28 cellular contexts compared by ENCODE assay signal in the genomic region with DNA sequence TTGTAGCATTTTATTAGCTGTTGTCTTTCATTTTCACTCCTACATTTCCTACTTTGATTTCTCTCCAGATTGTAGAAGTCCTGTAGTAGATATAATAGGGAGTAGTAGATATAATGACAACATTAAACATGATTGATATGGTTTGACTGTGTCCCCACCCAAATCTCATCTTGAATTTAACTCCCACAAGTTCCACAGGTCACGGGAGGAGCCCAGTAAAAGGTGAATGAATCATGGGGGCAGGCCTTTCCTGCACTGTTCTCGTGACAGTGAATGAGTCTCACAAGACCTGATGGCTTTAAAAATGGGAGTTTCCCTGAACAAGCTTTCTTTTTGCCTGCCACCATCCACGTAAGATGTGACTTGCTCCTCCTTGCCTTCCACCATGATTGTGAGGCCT.
"Had no signal": no experiment of that assay in that cellular context is flagged by ENCODE, and none has a peak within 500 bp of the region (broad histone marks: within the 10 kb centered on the region; RNA-seq: fewer than 3 reads in every experiment).

No MANE protein-coding gene starts in this region.

- H3K27me3 Mint-ChIP-seq: naive B cell; progenitor cell of endocrine pancreas; stimulated activated naive B cell treated with anti-CD40 and anti-IgM and Interleukin-4, amounts not matched to agents 10 μg/mL and 1 μg/mL and 100 μg/mL, for 72 hours had no signal

- H3K27ac Mint-ChIP-seq: nephron progenitor cell; neural progenitor cell; progenitor cell of endocrine pancreas; stimulated activated naive B cell treated with anti-CD40 and anti-IgM and Interleukin-4, amounts not matched to agents 10 μg/mL and 1 μg/mL and 100 μg/mL, for 72 hours had no signal

- H3K36me3 ChIP-seq: heart right ventricle, left lung, lower lobe of right lung, neural progenitor cell, neutrophil, right atrium auricular region, right lobe of liver, thyroid gland, uterus had no signal

- H3K4me3 ChIP-seq: heart right ventricle, hepatocyte, left lung, lower lobe of right lung, neural progenitor cell, right atrium auricular region, right lobe of liver, testis, thyroid gland, uterus had no signal

- H3K4me1 ChIP-seq: parathyroid adenoma, thyroid gland, uterus had no signal

- H3K27ac ChIP-seq: heart right ventricle, hepatocyte, left lung, lower lobe of right lung, neural progenitor cell, neutrophil, parathyroid adenoma, right atrium auricular region, right lobe of liver, testis, thyroid gland, uterus had no signal

- H3K27me3 ChIP-seq: heart right ventricle, hepatocyte, left lung, neural progenitor cell, neutrophil, right atrium auricular region, right lobe of liver, testis, thyroid gland, uterus had no signal

- H3K4me3 Mint-ChIP-seq: natural killer cell; nephron progenitor cell; neural progenitor cell; stimulated activated naive B cell treated with anti-CD40 and anti-IgM and Interleukin-4, amounts not matched to agents 10 μg/mL and 1 μg/mL and 100 μg/mL, for 72 hours had no signal

- ATAC-seq: heart right ventricle; left cardiac atrium; left lung; lower lobe of right lung; natural killer cell; right lobe of liver; stimulated activated naive B cell treated with anti-CD40 and anti-IgM and Interleukin-4, amounts not matched to agents 10 μg/mL and 1 μg/mL and 100 μg/mL, for 72 hours; stimulated activated naive CD8-positive, alpha-beta T cell treated with anti-CD3 and anti-CD28 coated beads, Interleukin-15, Interleukin-2, amounts not matched to agents 100 U/mL and 50 U/mL, for 24 hours had no signal

- DNase-seq: heart right ventricle; kidney glomerular epithelial cell; left cardiac atrium; left lung; lower lobe of right lung; mammary epithelial cell; mesenchymal stem cell; naive B cell; natural killer cell; nephron progenitor cell; occipital lobe; right lobe of liver; stimulated activated CD4-positive, alpha-beta T cell treated with anti-CD3 and anti-CD28 coated beads, Interleukin-12 subunit alpha, Interleukin-12 subunit beta, amount 100 ng/mL, for 4 hours; stimulated activated CD4-positive, alpha-beta T cell treated with anti-CD3 and anti-CD28 coated beads, Interleukin-15, amount 100 ng/mL, for 24 hours; stimulated activated CD4-positive, alpha-beta T cell treated with anti-CD3 and anti-CD28 coated beads, Interleukin-2, amount 100 ng/mL, for 24 hours; stimulated activated CD4-positive, alpha-beta T cell treated with anti-CD3 and anti-CD28 coated beads, Interleukin-4, amount 100 ng/mL, for 1 hour; stimulated activated naive B cell treated with anti-CD40 and anti-IgM and Interleukin-4, amounts not matched to agents 10 μg/mL and 1 μg/mL and 100 μg/mL, for 72 hours; stimulated activated naive CD8-positive, alpha-beta T cell treated with anti-CD3 and anti-CD28 coated beads, Interleukin-15, Interleukin-2, amounts not matched to agents 100 U/mL and 50 U/mL, for 24 hours; testis; thyroid gland; trophoblast cell; uterus had no signal

- H3K9me3 ChIP-seq: neutrophil, right lobe of liver, testis, thyroid gland, uterus had no signal
